20 cellular contexts compared by ENCODE assay signal in the genomic region with DNA sequence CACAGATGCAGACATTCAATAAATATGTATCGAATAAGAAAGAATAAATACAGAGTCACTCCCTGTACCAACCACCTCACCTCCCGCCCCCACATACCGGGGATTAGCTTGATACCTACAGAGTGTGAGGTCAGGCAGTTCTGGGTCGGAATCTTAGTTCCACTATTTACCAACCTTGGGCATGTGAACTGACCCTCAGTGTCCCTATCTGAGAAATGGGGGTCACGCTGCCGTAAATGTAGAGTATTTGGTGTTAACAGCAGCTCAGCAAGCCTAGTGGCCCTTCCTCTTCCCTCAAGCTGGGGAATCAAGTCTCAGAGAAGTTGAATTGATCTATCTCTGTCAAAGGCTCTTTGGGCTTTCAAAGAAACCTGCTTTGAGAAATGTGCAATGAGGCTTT. TPM values are rescaled to one million over a fixed set of nuclear protein-coding genes. Genes with fewer than 3 reads are reported as not detected.
DNase-seq lines count a peak whose midpoint lies in the region; ATAC-seq, FAIRE-seq and TF ChIP-seq lines count a peak whose summit lies in the region.
"Had no signal": no experiment of that assay in that cellular context is flagged by ENCODE, and none has a peak within 500 bp of the region (broad histone marks: within the 10 kb centered on the region; RNA-seq: fewer than 3 reads in every experiment).

No MANE protein-coding gene starts in this region.

- H4K5ac ChIP-seq in H1 (ENCODE audit: insufficient read length, low read depth, low read length) = peak overlapping the region; percentile 71
- H4K5ac ChIP-seq in mesendoderm (ENCODE audit: low read length) = no peak overlapping the region

- no peak overlapping the region for H3K14ac ChIP-seq in H1 (ENCODE audit: insufficient read length)

- 0 out of 2 replicates have a peak overlapping the region, but pooled peaks have one; percentile 35 for H2BK12ac ChIP-seq in H1 (ENCODE audit: low read depth, low read length)

- TF ChIP-seq EP300 in H1 (IDR thresholded peaks at IDR 0.05; ENCODE audit: borderline replicate concordance in 1 of 2, low read depth in 2 of 2, low read length in 2 of 2) (no peak), transverse colon (IDR thresholded peaks at IDR 0.05; ENCODE audit: low read depth) (no peak)

- peaks cover 0 to 6% (median 0%) of the 10 kb centered on the region in 4 donors for H3K4me1 Mint-ChIP-seq in naive thymus-derived CD8-positive, alpha-beta T cell

- H3K4me1 ChIP-seq in heart right ventricle (peaks cover 5 to 49% (median 31%) of the 10 kb centered on the region in 9 donors), H1 (replicated peaks in 1 of 4; ENCODE audit: control insufficient read depth in 3 of 4, insufficient read depth in 4 of 4, low read length in 3 of 4) (peaks cover 11 to 37% (median 22%) of the 10 kb centered on the region in 4 experiments), mesendoderm (ENCODE audit: control insufficient read depth, low read depth, low read length) (peaks cover 11% of the 10 kb centered on the region), transverse colon (peaks cover 5 to 43% (median 25%) of the 10 kb centered on the region in 4 donors)

- peak overlapping the region; percentile 56 to 58 for H3K4me2 ChIP-seq in H1 (ENCODE audit: insufficient read depth in 1 of 2, low read depth in 2 of 2, low read length in 2 of 2)
- H3K4me2 ChIP-seq in mesendoderm (ENCODE audit: low read length) = no peak overlapping the region

- POLR2A ChIA-PET in H1 (lab: Charles Lee; ENCODE audit: partially characterized antibody) = interaction anchor here (0.8 to 4.3 kb wide), 16 partner anchors 12 to 204 kb away, joined by 3 to 25 read pairs (median 4); a partner anchor contains a TSS
- POLR2A ChIA-PET in naive thymus-derived CD8-positive, alpha-beta T cell (lab: Charles Lee) = no interaction called here

- peaks cover 15% of the 10 kb centered on the region; the same call in 1 of the 2 replicates for H3K79me1 ChIP-seq in H1 (ENCODE audit: low read depth, low read length)
- peaks cover 14% of the 10 kb centered on the region for H3K79me1 ChIP-seq in mesendoderm (ENCODE audit: low read length)

- H3K9ac ChIP-seq in H1 (replicated peaks in 1 of 4; ENCODE audit: extremely low read depth in 1 of 4, low read depth in 3 of 4, low read length in 3 of 4) = no peak overlapping the region
- peak overlapping the region; percentile 31 for H3K9ac ChIP-seq in mesendoderm (ENCODE audit: low read length)

- CTCF ChIA-PET in H1 (lab: Charles Lee; ENCODE audit: partially characterized antibody) = interaction anchor here (0.7 to 2.8 kb wide), 18 partner anchors 9 to 111 kb away, joined by 3 to 15 read pairs (median 5); a partner anchor contains a TSS

- 0 out of 2 replicates have a peak overlapping the region, but pooled peaks have one; percentile 16 for H2BK20ac ChIP-seq in H1 (ENCODE audit: low read length)

- H2BK5ac ChIP-seq in H1 (ENCODE audit: low read depth, low read length) (peak overlapping the region; percentile 75; the same call in 1 of the 2 replicates), mesendoderm (ENCODE audit: low read length) (no peak overlapping the region)

- H3K79me2 ChIP-seq in H1 (ENCODE audit: control insufficient read depth in 1 of 2, insufficient read depth in 2 of 2, low read length in 2 of 2) = peaks cover 5 to 71% of the 10 kb centered on the region in 2 experiments; a peak in 3 of 4 replicates
- peaks cover 5% of the 10 kb centered on the region for H3K79me2 ChIP-seq in mesendoderm (ENCODE audit: control insufficient read depth, insufficient read depth, low read length)

- intact Hi-C loops in heart right ventricle (cut with DNase I) = loop anchor here in 1 of 10 donors (1.0 kb wide), 1 partner anchor 18 kb away; no protein-coding TSS in a partner anchor
- intact Hi-C loops in left ventricle myocardium superior (cut with micrococcal nuclease) = no loop called here
- intact Hi-C loops in transverse colon (cut with DNase I; ENCODE audit: low total_unique reads) = no loop called here

- H3K23me2 ChIP-seq in H1 (ENCODE audit: low read depth, low read length) = no peaks in the 10 kb centered on the region

- TF ChIP-seq CTCF in heart right ventricle (IDR thresholded peaks at IDR 0.05) (no peak), H1 (IDR thresholded peaks at IDR 0.05; ENCODE audit: control extremely low read depth in 1 of 3, insufficient read depth in 1 of 3, low read depth in 1 of 3, low read length in 3 of 3) (no peak), transverse colon (IDR thresholded peaks at IDR 0.05) (no peak)

- no peak for ATAC-seq in heart right ventricle
- ATAC-seq in left ventricle myocardium superior = no peak
- ATAC-seq in naive thymus-derived CD8-positive, alpha-beta T cell = no peak
- ATAC-seq in GM21737 (IDR thresholded peaks at IDR 0.05; ENCODE audit: unreplicated experiment) = no peak

- no peak for DNase-seq in heart right ventricle
- DNase-seq in left ventricle myocardium superior = no peak
- no peak for DNase-seq in H1 (ENCODE audit: low read depth in 1 of 2, low spot score in 2 of 2)
- DNase-seq in mesendoderm = no peak
- DNase-seq in transverse colon = no peak
- no peak for DNase-seq in naive thymus-derived CD8-positive, alpha-beta T cell
- DNase-seq in ecto neural progenitor cell (ENCODE audit: low spot score) = no peak
- DNase-seq: activated CD4-positive, alpha-beta T cell treated with anti-CD3 and anti-CD28 coated beads for 4 hours; DMS153; stimulated activated CD4-positive, alpha-beta T cell treated with anti-CD3 and anti-CD28 coated beads, Interleukin-4, amount 100 ng/mL, for 1 hour had no signal

- H4K91ac ChIP-seq in H1 (replicated peaks; ENCODE audit: insufficient read length, low read length) = peak overlapping the region; percentile 2

- H3K27ac ChIP-seq in heart right ventricle (peak overlapping the region; percentile 24 to 88 (median 83)), H1 (ENCODE audit: low read depth, low read length) (peak overlapping the region; percentile 86), mesendoderm (ENCODE audit: low read depth, low read length) (peak overlapping the region; percentile 59), transverse colon (peak overlapping the region; percentile 27 to 62 (median 55))
- H3K27ac ChIP-seq: C4-2B, suprapubic skin had no signal

- H3K4me3 ChIP-seq in heart right ventricle (no peak overlapping the region), H1 (ENCODE audit: extremely low read depth in 1 of 4, insufficient read depth in 2 of 4, low read depth in 3 of 4, low read length in 4 of 4) (peak overlapping the region in 1 of 4 experiments; percentile 36; a peak in 1 of 8 replicates), mesendoderm (ENCODE audit: low read length) (no peak overlapping the region), transverse colon (no peak overlapping the region)
- H3K4me3 ChIP-seq: skin epidermis, suprapubic skin had no signal

- H3K4ac ChIP-seq in H1 (replicated peaks; ENCODE audit: insufficient read length, low read depth, low read length) (peak overlapping the region; percentile 15), mesendoderm (ENCODE audit: low read depth, low read length) (no peak overlapping the region)

- H2AK5ac ChIP-seq in H1 (ENCODE audit: low read depth, low read length) = no peak overlapping the region
- H2AK5ac ChIP-seq in mesendoderm (ENCODE audit: low read length) = no peak overlapping the region

- H3K27me3 ChIP-seq in heart right ventricle (no peaks in the 10 kb centered on the region), H1 (replicated peaks in 1 of 4; ENCODE audit: control insufficient read depth in 3 of 4, extremely low read depth in 1 of 4, insufficient read depth in 3 of 4, low read length in 3 of 4) (no peaks in the 10 kb centered on the region), mesendoderm (ENCODE audit: insufficient read depth, low read length, poor library complexity) (no peaks in the 10 kb centered on the region), transverse colon (no peaks in the 10 kb centered on the region)
- H3K27me3 ChIP-seq: suprapubic skin had no signal

- TF ChIP-seq POLR2A in H1 (IDR thresholded peaks at IDR 0.05; ENCODE audit: control extremely low read depth in 1 of 2, low read depth in 2 of 2, low read length in 2 of 2) (no peak), transverse colon (IDR thresholded peaks at IDR 0.05) (no peak)

- H3K56ac ChIP-seq in H1 (replicated peaks; ENCODE audit: insufficient read length, low read depth, low read length) (no peak overlapping the region), mesendoderm (ENCODE audit: low read length) (peak overlapping the region; percentile 78)

- no peak for FAIRE-seq in H1 (lab: Jason Lieb, UNC)
- FAIRE-seq: GM12892 had no signal

- in situ Hi-C loops in transverse colon (cut with MboI; ENCODE audit: low pct_ligation_motif_present in 1 of 4, low pct_unique_long_range_greater_than_20kb in 1 of 4, low sequenced_read_pairs in 3 of 4) = no loop called here

- 78 to 83% methylated on average over 6 of the region's 6 CpGs for WGBS in heart right ventricle, 2 donors
- WGBS in H1 (ENCODE audit: extremely low coverage in 1 of 2, insufficient coverage in 1 of 2, insufficient read length in 1 of 2, insufficient replicate concordance in 2 of 2, low coverage in 1 of 2, low lambda C conversion rate in 2 of 2, missing lambda C conversion rate in 1 of 2), 2 experiments = 66% methylated on average over 6 of the region's 6 CpGs; no CpG with 5 or more reads in 1 of the 2 experiments
- no CpG with 5 or more reads among the region's 6 CpGs for WGBS in mesendoderm (ENCODE audit: extremely low coverage, insufficient coverage, low lambda C conversion rate)
- 84 to 92% methylated on average over 4 to 6 of the region's 6 CpGs for WGBS in transverse colon (ENCODE audit: low coverage in 1 of 2), 2 donors

- H2AFZ ChIP-seq in H1 (ENCODE audit: low read length) = no peak overlapping the region

- H3K36me3 Mint-ChIP-seq in naive thymus-derived CD8-positive, alpha-beta T cell = no peaks in the 10 kb centered on the region

- TF ChIP-seq RAD21 in H1 (IDR thresholded peaks at IDR 0.05 in 1 of 2, conservative IDR thresholded peaks at IDR 0.05 in 1 of 2; ENCODE audit: low read depth in 2 of 2, low read length in 2 of 2) = no peak

- H3K18ac ChIP-seq in H1 (ENCODE audit: extremely low read depth, low read length) (peak overlapping the region; percentile 79), mesendoderm (ENCODE audit: low read length) (no peak overlapping the region)

- H2BK120ac ChIP-seq in H1 (replicated peaks; ENCODE audit: low read depth, low read length) (peak overlapping the region; percentile 70), mesendoderm (ENCODE audit: low read depth, low read length) (no peak overlapping the region)

- H4K8ac ChIP-seq in H1 (ENCODE audit: extremely low read depth, insufficient read depth, low read length) = no peak overlapping the region
- no peak overlapping the region for H4K8ac ChIP-seq in mesendoderm (ENCODE audit: low read depth, low read length)

- peaks cover 0 to under 1% of the 10 kb centered on the region in 2 experiments for H4K20me1 ChIP-seq in H1 (replicated peaks in 1 of 2; ENCODE audit: control insufficient read depth in 1 of 2, insufficient read depth in 2 of 2, low read length in 2 of 2)

- H2BK15ac ChIP-seq in H1 (ENCODE audit: low read length) = no peak overlapping the region
- no peak overlapping the region for H2BK15ac ChIP-seq in mesendoderm (replicated peaks; ENCODE audit: low read depth)

- no peak overlapping the region for H3K4me3 Mint-ChIP-seq in naive thymus-derived CD8-positive, alpha-beta T cell
- H3K4me3 Mint-ChIP-seq: HFFc6 had no signal

- H3K9me3 ChIP-seq in heart right ventricle (no peaks in the 10 kb centered on the region), H1 (ENCODE audit: insufficient read depth in 2 of 2, low read depth in 1 of 2, low read length in 1 of 2) (no peaks in the 10 kb centered on the region), transverse colon (no peaks in the 10 kb centered on the region)
- H3K9me3 ChIP-seq: suprapubic skin had no signal

- H3K36me3 ChIP-seq in heart right ventricle (no peaks in the 10 kb centered on the region), H1 (ENCODE audit: control insufficient read depth in 2 of 4, insufficient read depth in 4 of 4, low read length in 3 of 4) (peaks cover 0 to 4% (median under 1%) of the 10 kb centered on the region in 4 experiments; a peak in 2 of 8 replicates), mesendoderm (ENCODE audit: control insufficient read depth, insufficient read depth, low read length) (no peaks in the 10 kb centered on the region), transverse colon (no peaks in the 10 kb centered on the region)
- H3K36me3 ChIP-seq: suprapubic skin had no signal

- no peak overlapping the region for H3K23ac ChIP-seq in H1 (ENCODE audit: insufficient read length)
- no peak overlapping the region for H3K23ac ChIP-seq in mesendoderm (ENCODE audit: low read length)

- H3K27me3 Mint-ChIP-seq in naive thymus-derived CD8-positive, alpha-beta T cell = peaks cover 0 to 8% (median 3%) of the 10 kb centered on the region in 5 donors

- H3K27ac Mint-ChIP-seq in naive thymus-derived CD8-positive, alpha-beta T cell = no peak overlapping the region
- H3K27ac Mint-ChIP-seq: HFFc6 had no signal

- H3K9me3 Mint-ChIP-seq in naive thymus-derived CD8-positive, alpha-beta T cell = no peaks in the 10 kb centered on the region
- H3K9me3 Mint-ChIP-seq: HFFc6 had no signal

RNA-seq across cellular contexts. Expression of a gene that starts 25.4 kb away (rescaled TPM):
- total RNA-seq in heart right ventricle (10 to 100 TPM in 3 of 10 donors, 1 to 10 TPM in 7; 4.5 to 20.8 (median 7.0) TPM), left ventricle myocardium superior (9.1 TPM), transverse colon (10 to 100 TPM; 23.9 to 37.6 (median 28.3) TPM)
- polyA plus RNA-seq in heart right ventricle (1 to 10 TPM; 2.9 to 5.1 TPM), H1 (2011; rRNA removed) (44.7 and 54.7 TPM in 2 replicates)
- 34.6 and 36.2 TPM in 2 replicates for total RNA-seq in H1 (2021; fragmentation: NEBNext Ultra II Directional; extraction: Animal tissue kit (Norgen Biotek cat#: 25700))
- polyA plus RNA-seq in H1 (2011; cell fraction: cytosol; rRNA removed) = 28.0 TPM
- 37.7 TPM for polyA plus RNA-seq in H1 (2011; cell fraction: nucleus; rRNA removed)
- 20.9 to 32.3 TPM (median 28.8 TPM) in 4 replicates for polyA plus RNA-seq in H1 (2012, experiment 1 of 2)
- 33.2 TPM for polyA plus RNA-seq in H1 (2012, experiment 2 of 2)
- 25.1 TPM for polyA plus RNA-seq in H1 (2013, experiment 1 of 2)
- polyA plus RNA-seq in H1 (2013, experiment 2 of 2) = 28.5 TPM
- 39.3 and 40.1 TPM in 2 replicates for polyA minus RNA-seq in H1 (2011; rRNA and poly(A)+ RNA removed)
- 23.5 TPM for polyA minus RNA-seq in H1 (2011; cell fraction: cytosol; rRNA and poly(A)+ RNA removed)
- polyA minus RNA-seq in H1 (2011; cell fraction: nucleus; rRNA and poly(A)+ RNA removed) = 35.4 TPM
- 15.1 TPM for polyA plus RNA-seq in mesendoderm (2013, experiment 1 of 2)
- polyA plus RNA-seq in mesendoderm (2013, experiment 2 of 2) = 16.2 TPM
- total RNA-seq in naive thymus-derived CD8-positive, alpha-beta T cell = not detected
- not detected for polyA plus RNA-seq in naive thymus-derived CD8-positive, alpha-beta T cell
- total RNA-seq: HFFc6 had no signal

RNA-seq across cellular contexts. Expression of a gene that starts 57.6 kb away (rescaled TPM):
- 1 to 10 TPM in 9 of 10 donors, under 1 TPM in 1; 0.88 to 5.2 (median 1.4) TPM for total RNA-seq in heart right ventricle
- polyA plus RNA-seq in heart right ventricle = 1 to 10 TPM in 1 of 2 donors, under 1 TPM in 1; 0.13 to 5.9 TPM
- total RNA-seq in left ventricle myocardium superior = 3.3 TPM
- 3.6 and 4.8 TPM in 2 replicates for total RNA-seq in H1 (2021; fragmentation: NEBNext Ultra II Directional; extraction: Animal tissue kit (Norgen Biotek cat#: 25700))
- 3.2 and 6.1 TPM in 2 replicates for polyA plus RNA-seq in H1 (2011; rRNA removed)
- 5.0 TPM for polyA plus RNA-seq in H1 (2011; cell fraction: cytosol; rRNA removed)
- polyA plus RNA-seq in H1 (2011; cell fraction: nucleus; rRNA removed) = 2.5 TPM
- polyA plus RNA-seq in H1 (2012, experiment 1 of 2) = 4.5 to 12.2 TPM (median 7.2 TPM) in 4 replicates
- polyA plus RNA-seq in H1 (2012, experiment 2 of 2) = 5.9 TPM
- 3.5 TPM for polyA plus RNA-seq in H1 (2013, experiment 1 of 2)
- polyA plus RNA-seq in H1 (2013, experiment 2 of 2) = 5.3 TPM
- 0.63 and 2.3 TPM in 2 replicates for polyA minus RNA-seq in H1 (2011; rRNA and poly(A)+ RNA removed)
- not detected for polyA minus RNA-seq in H1 (2011; cell fraction: cytosol; rRNA and poly(A)+ RNA removed)
- 2.7 TPM for polyA minus RNA-seq in H1 (2011; cell fraction: nucleus; rRNA and poly(A)+ RNA removed)
- 6.5 TPM for polyA plus RNA-seq in mesendoderm (2013, experiment 1 of 2)
- 5.7 TPM for polyA plus RNA-seq in mesendoderm (2013, experiment 2 of 2)
- not detected for total RNA-seq in transverse colon
- not detected for total RNA-seq in naive thymus-derived CD8-positive, alpha-beta T cell
- not detected for polyA plus RNA-seq in naive thymus-derived CD8-positive, alpha-beta T cell
- total RNA-seq: HFFc6, left colon, LHCN-M2, myocyte had no signal
- polyA plus RNA-seq: adipose tissue had no signal
